16 cellular contexts compared by ENCODE assay signal in genomic region chr10:53606951-53607350, GRCh38.
"Had no signal": no experiment of that assay in that cellular context is flagged by ENCODE, and none has a peak within 500 bp of the region (broad histone marks: within the 10 kb centered on the region; RNA-seq: fewer than 3 reads in every experiment).

No MANE protein-coding gene starts in this region.

- H3K4me3 ChIP-seq: body of pancreas, gastroesophageal sphincter, heart left ventricle, pancreas, thoracic aorta had no signal

- DNase-seq: activated CD4-positive, alpha-beta T cell treated with anti-CD3 and anti-CD28 coated beads for 48 hours; activated CD4-positive, CD25-positive, alpha-beta regulatory T cell; activated CD8-positive, alpha-beta T cell treated with anti-CD3 and anti-CD28 coated beads for 36 hours; activated naive CD4-positive, alpha-beta T cell treated with anti-CD3 and anti-CD28 coated beads for 36 hours; activated T-cell treated with anti-CD3 and anti-CD28 coated beads, Interleukin-2, amount 50 U/mL, for 24 hours; body of pancreas; central memory CD4-positive, alpha-beta T cell; heart left ventricle; immature natural killer cell; left cardiac atrium; natural killer cell; pancreas; stimulated activated CD4-positive, alpha-beta T cell treated with anti-CD3 and anti-CD28 coated beads, Interleukin-4, amount 100 ng/mL, for 4 hours had no signal

- H3K4me1 ChIP-seq: body of pancreas, gastroesophageal sphincter, heart left ventricle had no signal

- H3K36me3 ChIP-seq: gastroesophageal sphincter, heart left ventricle, neutrophil, pancreas, thoracic aorta had no signal

- H3K27me3 ChIP-seq: body of pancreas, gastroesophageal sphincter, heart left ventricle, neutrophil, pancreas had no signal

- H3K27ac ChIP-seq: body of pancreas, gastroesophageal sphincter, heart left ventricle, neutrophil, pancreas, thoracic aorta had no signal
